10 cellular contexts compared by ENCODE assay signal in genomic region chr3:64355473-64355872, GRCh38.
DNase-seq lines count a peak whose midpoint lies in the region; ATAC-seq and TF ChIP-seq lines count a peak whose summit lies in the region.
"Had no signal": no experiment of that assay in that cellular context is flagged by ENCODE, and none has a peak within 500 bp of the region (broad histone marks: within the 10 kb centered on the region; RNA-seq: fewer than 3 reads in every experiment).

No MANE protein-coding gene starts in this region.

- no peak for TF ChIP-seq EP300 in SK-N-SH (IDR thresholded peaks at IDR 0.05; ENCODE audit: borderline replicate concordance in 1 of 2, low read depth in 1 of 2, low read length in 1 of 2)

- H3K36me3 Mint-ChIP-seq in activated CD4-positive, alpha-beta memory T cell treated with anti-CD3 and anti-CD28 coated beads for 36 hours, result no peaks in the 10 kb centered on the region
- H3K36me3 Mint-ChIP-seq in activated T-helper 17 cell treated with anti-CD3 and anti-CD28 coated beads, Interleukin-2, amount 50 U/mL, for 72 hours (ENCODE audit: low read depth), result no peaks in the 10 kb centered on the region

- intact Hi-C loops in left ventricle myocardium superior (cut with micrococcal nuclease), result no loop called here
- intact Hi-C loops in activated CD4-positive, alpha-beta memory T cell treated with anti-CD3 and anti-CD28 coated beads for 36 hours (cut with micrococcal nuclease), result no loop called here

- H3K27ac Mint-ChIP-seq in activated CD4-positive, alpha-beta memory T cell treated with anti-CD3 and anti-CD28 coated beads for 36 hours, result no peak overlapping the region
- no peak overlapping the region for H3K27ac Mint-ChIP-seq in activated T-helper 17 cell treated with anti-CD3 and anti-CD28 coated beads, Interleukin-2, amount 50 U/mL, for 72 hours

- H3F3A ChIP-seq in SK-N-SH (replicated peaks; ENCODE audit: insufficient read depth) (peaks cover 21% of the 10 kb centered on the region), smooth muscle cell (ENCODE audit: low read depth) (peaks cover 23% of the 10 kb centered on the region)

- H3K36me3 ChIP-seq in SK-N-SH (replicated peaks in 1 of 2; ENCODE audit: control insufficient read depth in 1 of 2, insufficient read depth in 2 of 2, low read length in 1 of 2), result no peaks in the 10 kb centered on the region
- H3K36me3 ChIP-seq in smooth muscle cell (ENCODE audit: low read depth), result no peaks in the 10 kb centered on the region

- H3K4me3 Mint-ChIP-seq in activated CD4-positive, alpha-beta memory T cell treated with anti-CD3 and anti-CD28 coated beads for 36 hours, result no peak overlapping the region
- H3K4me3 Mint-ChIP-seq in activated T-helper 17 cell treated with anti-CD3 and anti-CD28 coated beads, Interleukin-2, amount 50 U/mL, for 72 hours, result no peak overlapping the region

- H3K27me3 Mint-ChIP-seq in activated CD4-positive, alpha-beta memory T cell treated with anti-CD3 and anti-CD28 coated beads for 36 hours, result no peaks in the 10 kb centered on the region
- H3K27me3 Mint-ChIP-seq in activated T-helper 17 cell treated with anti-CD3 and anti-CD28 coated beads, Interleukin-2, amount 50 U/mL, for 72 hours, result peaks cover 3% of the 10 kb centered on the region

- no peaks in the 10 kb centered on the region for H3K9me2 ChIP-seq in SK-N-SH

- H2AFZ ChIP-seq in SK-N-SH (ENCODE audit: low read depth) (peak overlapping the region; percentile 89; the same call in 1 of the 2 replicates), smooth muscle cell (ENCODE audit: low read depth) (peak overlapping the region; percentile 69)

- H3K27me3 ChIP-seq in SK-N-SH (ENCODE audit: insufficient read depth), result no peaks in the 10 kb centered on the region
- no peaks in the 10 kb centered on the region for H3K27me3 ChIP-seq in smooth muscle cell (ENCODE audit: low read depth)

- peaks cover 9% of the 10 kb centered on the region for H3K4me1 Mint-ChIP-seq in activated CD4-positive, alpha-beta memory T cell treated with anti-CD3 and anti-CD28 coated beads for 36 hours (ENCODE audit: low read depth)
- H3K4me1 Mint-ChIP-seq in activated T-helper 17 cell treated with anti-CD3 and anti-CD28 coated beads, Interleukin-2, amount 50 U/mL, for 72 hours, result peaks cover 6% of the 10 kb centered on the region

- ATAC-seq in left ventricle myocardium superior, result peak; percentile 68
- no peak for ATAC-seq in HG02623 (IDR thresholded peaks at IDR 0.05; ENCODE audit: unreplicated experiment)
- no peak for ATAC-seq in activated T-helper 17 cell treated with anti-CD3 and anti-CD28 coated beads, Interleukin-2, amount 50 U/mL, for 72 hours (replicated peaks)

- TF ChIP-seq CTCF in SK-N-SH (IDR thresholded peaks at IDR 0.05), result no peak
- no peak for TF ChIP-seq CTCF in smooth muscle cell (IDR thresholded peaks at IDR 0.05; ENCODE audit: borderline replicate concordance, insufficient read depth, poor library complexity, severe bottlenecking)

- H3K4me3 ChIP-seq in SK-N-SH (ENCODE audit: low read depth in 2 of 2, low read length in 1 of 2) (no peak overlapping the region), smooth muscle cell (no peak overlapping the region)

- POLR2A ChIA-PET in SK-N-SH (lab: Yijun Ruan, JAX), result no interaction called here
- POLR2A ChIA-PET in activated CD4-positive, alpha-beta memory T cell treated with anti-CD3 and anti-CD28 coated beads for 36 hours (lab: Charles Lee), result no interaction called here

- 59% methylated on average over 2 of the region's 2 CpGs for WGBS in SK-N-SH (ENCODE audit: low lambda C conversion rate)
- WGBS in smooth muscle cell (ENCODE audit: low lambda C conversion rate), result 30% methylated on average over 2 of the region's 2 CpGs

- peak; percentile 0 for DNase-seq in DMS53 (lab: John Stamatoyannopoulos, UW)
- no peak for DNase-seq in DMS53 treated with DMSO at 0.1 percent for 48 hours (lab: John Stamatoyannopoulos, UW; ENCODE audit: unreplicated experiment)
- DNase-seq in SK-N-SH, result no peak
- DNase-seq in left ventricle myocardium superior, result no peak
- no peak for DNase-seq in smooth muscle cell (lab: John Stamatoyannopoulos, UW; ENCODE audit: unreplicated experiment)
- no peak for DNase-seq in activated CD4-positive, alpha-beta memory T cell treated with anti-CD3 and anti-CD28 coated beads for 36 hours
- DNase-seq: NCI-H187 treated with DMSO at 0.1 percent for 48 hours had no signal

- no peaks in the 10 kb centered on the region for H3K9me3 ChIP-seq in SK-N-SH
- no peaks in the 10 kb centered on the region for H3K9me3 ChIP-seq in smooth muscle cell (replicated peaks; ENCODE audit: low read depth)

- CTCF ChIA-PET in SK-N-SH (lab: Yijun Ruan, JAX), result interaction anchor here (0.7 to 1.5 kb wide), 4 partner anchors 17 to 325 kb away, joined by 3 to 4 read pairs (median 3); no protein-coding TSS in a partner anchor
- CTCF ChIA-PET in activated CD4-positive, alpha-beta memory T cell treated with anti-CD3 and anti-CD28 coated beads for 36 hours (lab: Charles Lee), result no interaction called here

- H3K79me2 ChIP-seq in SK-N-SH (ENCODE audit: insufficient read depth), result no peaks in the 10 kb centered on the region
- H3K79me2 ChIP-seq in smooth muscle cell (ENCODE audit: low read depth), result no peaks in the 10 kb centered on the region

- H3K27ac ChIP-seq in SK-N-SH (ENCODE audit: low read depth in 2 of 2, low read length in 1 of 2) (peak overlapping the region in 1 of 2 experiments; percentile 67; a peak in 2 of 4 replicates), smooth muscle cell (ENCODE audit: low read depth) (peak overlapping the region; percentile 65)
- H3K27ac ChIP-seq: 22Rv1 had no signal

- H3K9me3 Mint-ChIP-seq in activated CD4-positive, alpha-beta memory T cell treated with anti-CD3 and anti-CD28 coated beads for 36 hours, result no peaks in the 10 kb centered on the region
- no peaks in the 10 kb centered on the region for H3K9me3 Mint-ChIP-seq in activated T-helper 17 cell treated with anti-CD3 and anti-CD28 coated beads, Interleukin-2, amount 50 U/mL, for 72 hours

- H3K4me2 ChIP-seq in SK-N-SH (peak overlapping the region; percentile 41; the same call in 1 of the 2 replicates), smooth muscle cell (peak overlapping the region; percentile 45)

- peaks cover 15 to 42% of the 10 kb centered on the region in 2 experiments for H3K4me1 ChIP-seq in SK-N-SH (ENCODE audit: control insufficient read depth in 1 of 2, insufficient read depth in 2 of 2, low read depth in 1 of 2, low read length in 1 of 2)
- H3K4me1 ChIP-seq in smooth muscle cell (ENCODE audit: low read depth), result peaks cover 40% of the 10 kb centered on the region

- H4K20me1 ChIP-seq in SK-N-SH (ENCODE audit: insufficient read depth) (no peaks in the 10 kb centered on the region), smooth muscle cell (ENCODE audit: low read depth) (no peaks in the 10 kb centered on the region)

- H3K9ac ChIP-seq in SK-N-SH (0 out of 2 replicates have a peak overlapping the region, but pooled peaks have one; percentile 16), smooth muscle cell (ENCODE audit: low read depth) (peak overlapping the region; percentile 27)

- no peak for TF ChIP-seq RAD21 in SK-N-SH (IDR thresholded peaks at IDR 0.05; ENCODE audit: low read length)

TF ChIP-seq in SK-N-SH, 30 proteins besides CTCF, POLR2A, EP300 and RAD21:
- TF ChIP-seq TAF1 (IDR thresholded peaks at IDR 0.05; ENCODE audit: borderline replicate concordance, low read depth, low read length), result 0 out of 2 replicates have a peak, but pooled peaks have one; percentile 5
- no peak for TF ChIP-seq USF2 (IDR thresholded peaks at IDR 0.05; ENCODE audit: borderline replicate concordance, low read depth, low read length)
- peak; percentile 58; the same call in 1 of the 2 replicates for TF ChIP-seq MAX (IDR thresholded peaks at IDR 0.05; ENCODE audit: low read depth)
- peak; percentile 62 for TF ChIP-seq GABPA (IDR thresholded peaks at IDR 0.05; ENCODE audit: low read depth)
